In the genomic region with DNA sequence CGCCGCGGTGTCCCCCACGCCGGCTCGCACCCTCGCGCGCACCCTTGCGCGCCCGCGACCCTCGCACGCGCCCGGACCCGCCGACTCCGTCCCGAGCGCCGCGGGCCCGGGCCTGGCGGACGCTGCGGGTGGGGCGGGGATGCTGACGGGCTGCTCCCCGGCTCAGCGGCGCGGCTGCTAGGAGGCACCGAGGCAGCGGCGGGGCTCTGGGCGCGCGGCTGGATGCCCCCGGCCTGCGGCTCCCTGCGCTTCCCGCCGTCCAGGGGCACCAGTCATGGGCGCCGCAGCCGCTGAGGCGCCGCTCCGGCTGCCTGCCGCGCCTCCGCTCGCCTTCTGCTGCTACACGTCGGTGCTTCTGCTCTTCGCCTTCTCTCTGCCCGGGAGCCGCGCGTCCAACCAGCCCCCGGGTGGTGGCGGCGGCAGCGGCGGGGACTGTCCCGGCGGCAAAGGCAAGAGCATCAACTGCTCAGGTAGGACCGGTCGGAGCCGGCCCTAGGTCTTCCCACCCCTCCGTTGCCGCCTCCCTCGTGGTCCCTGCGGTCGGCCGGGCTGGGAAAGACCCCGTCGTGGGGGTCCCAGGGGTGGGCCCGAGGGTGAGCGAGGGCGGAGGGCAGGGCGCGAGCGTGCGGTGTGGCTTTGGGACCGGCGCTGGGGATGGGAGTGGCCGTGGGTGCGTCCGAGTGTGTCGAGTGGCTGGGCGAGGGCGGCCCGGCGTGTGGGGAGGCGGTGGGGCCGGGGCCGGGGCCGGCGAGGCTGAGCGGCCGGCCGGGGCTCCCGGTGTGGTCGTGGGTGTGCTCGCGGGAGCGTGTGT, we compare ENCODE assay signal across 8 cellular contexts. TPM values are rescaled to one million over a fixed set of nuclear protein-coding genes. Genes with fewer than 3 reads are reported as not detected.
A peak's percentile ranks its signal among the peaks of the same experiment; 100 is the strongest.
DNase-seq lines count a peak whose midpoint lies in the region; ATAC-seq and TF ChIP-seq lines count a peak whose summit lies in the region.

No MANE protein-coding gene starts in this region.

- H3K9me2 ChIP-seq in SK-N-SH: no peaks in the 10 kb centered on the region

- no peak for TF ChIP-seq EP300 in SK-N-SH (IDR thresholded peaks at IDR 0.05; ENCODE audit: borderline replicate concordance in 1 of 2, low read depth in 1 of 2, low read length in 1 of 2)

- H3K4me2 ChIP-seq in BLaER1 treated with 17β-estradiol and CSF1 and Interleukin-3, amounts not matched to agents 10 nM and 100 nM: peak overlapping the region; percentile 74 to 100 (median 91)
- H3K4me2 ChIP-seq in SK-N-SH (peak overlapping the region; percentile 97), smooth muscle cell (peak overlapping the region; percentile 93)

- peak overlapping the region; percentile 76 to 90 (median 83) for H3K9ac ChIP-seq in BLaER1 treated with 17β-estradiol and CSF1 and Interleukin-3, amounts not matched to agents 10 nM and 100 nM
- H3K9ac ChIP-seq in SK-N-SH: peak overlapping the region; percentile 71
- peak overlapping the region; percentile 32 for H3K9ac ChIP-seq in smooth muscle cell (ENCODE audit: low read depth)

- H2AFZ ChIP-seq in SK-N-SH (ENCODE audit: low read depth) (peak overlapping the region; percentile 76), smooth muscle cell (ENCODE audit: low read depth) (peak overlapping the region; percentile 88)

- H3K79me2 ChIP-seq in SK-N-SH (ENCODE audit: insufficient read depth) (peaks cover 17% of the 10 kb centered on the region; the same call in 1 of the 2 replicates), smooth muscle cell (ENCODE audit: low read depth) (no peaks in the 10 kb centered on the region)

- H3K4me1 ChIP-seq in BLaER1 treated with 17β-estradiol and CSF1 and Interleukin-3, amounts not matched to agents 10 nM and 100 nM: peaks cover 0 to 24% (median 13%) of the 10 kb centered on the region in 10 experiments; a peak in 15 of 20 replicates
- peaks cover 0 to 10% of the 10 kb centered on the region in 2 experiments; a peak in 2 of 4 replicates for H3K4me1 ChIP-seq in SK-N-SH (ENCODE audit: control insufficient read depth in 1 of 2, insufficient read depth in 2 of 2, low read depth in 1 of 2, low read length in 1 of 2)
- peaks cover 6% of the 10 kb centered on the region for H3K4me1 ChIP-seq in smooth muscle cell (ENCODE audit: low read depth)

- 0% methylated on average over 4 of the region's 110 CpGs for WGBS in SK-N-SH (ENCODE audit: low lambda C conversion rate)
- WGBS in smooth muscle cell (ENCODE audit: low lambda C conversion rate): under 1% methylated on average over 54 of the region's 110 CpGs

- DNase-seq in SK-N-SH: peak; percentile 81
- no peak for DNase-seq in astrocyte of the cerebellum (ENCODE audit: low read depth)
- no peak for DNase-seq in smooth muscle cell (lab: John Stamatoyannopoulos, UW; ENCODE audit: unreplicated experiment)
- DNase-seq in effector CD4-positive, alpha-beta T cell: no peak

- H3K27me3 ChIP-seq in BLaER1 treated with 17β-estradiol and CSF1 and Interleukin-3, amounts not matched to agents 10 nM and 100 nM: peaks cover 0 to 3% (median 0%) of the 10 kb centered on the region in 11 experiments; a peak in 2 of 22 replicates
- H3K27me3 ChIP-seq in SK-N-SH (ENCODE audit: insufficient read depth) (no peaks in the 10 kb centered on the region), smooth muscle cell (ENCODE audit: low read depth) (no peaks in the 10 kb centered on the region)

- TF ChIP-seq CTCF in SK-N-SH (IDR thresholded peaks at IDR 0.05) (no peak), astrocyte of the cerebellum (IDR thresholded peaks at IDR 0.05; ENCODE audit: low read depth, low read length, missing control alignments) (no peak), smooth muscle cell (IDR thresholded peaks at IDR 0.05; ENCODE audit: borderline replicate concordance, insufficient read depth, poor library complexity, severe bottlenecking) (no peak)

- CTCF ChIA-PET in SK-N-SH (lab: Yijun Ruan, JAX): interaction anchor here (0.7 to 1.5 kb wide), 5 partner anchors 24 to 104 kb away, joined by 3 to 5 read pairs (median 3); no protein-coding TSS in a partner anchor

- H4K20me1 ChIP-seq in BLaER1 treated with 17β-estradiol and CSF1 and Interleukin-3, amounts not matched to agents 10 nM and 100 nM: peaks cover 0 to 5% (median 0%) of the 10 kb centered on the region in 11 experiments; a peak in 1 of 22 replicates
- no peaks in the 10 kb centered on the region for H4K20me1 ChIP-seq in SK-N-SH (ENCODE audit: insufficient read depth)
- no peaks in the 10 kb centered on the region for H4K20me1 ChIP-seq in smooth muscle cell (ENCODE audit: low read depth)

- TF ChIP-seq RAD21 in SK-N-SH (IDR thresholded peaks at IDR 0.05; ENCODE audit: low read length): no peak

- peaks cover 0 to 4% (median 0%) of the 10 kb centered on the region in 11 experiments; a peak in 1 of 22 replicates for H3K9me3 ChIP-seq in BLaER1 treated with 17β-estradiol and CSF1 and Interleukin-3, amounts not matched to agents 10 nM and 100 nM (replicated peaks in 1 of 11)
- H3K9me3 ChIP-seq in SK-N-SH: no peaks in the 10 kb centered on the region
- H3K9me3 ChIP-seq in iPS-18c (ENCODE audit: control insufficient read depth, insufficient read depth, low read length): peaks cover 2% of the 10 kb centered on the region
- no peaks in the 10 kb centered on the region for H3K9me3 ChIP-seq in smooth muscle cell (replicated peaks; ENCODE audit: low read depth)

- H3K4me3 ChIP-seq in BLaER1 treated with 17β-estradiol and CSF1 and Interleukin-3, amounts not matched to agents 10 nM and 100 nM: peak overlapping the region; percentile 78 to 95 (median 86)
- peak overlapping the region; percentile 77 to 82 for H3K4me3 ChIP-seq in SK-N-SH (ENCODE audit: low read depth in 2 of 2, low read length in 1 of 2)
- peak overlapping the region; percentile 64 for H3K4me3 ChIP-seq in astrocyte of the cerebellum (ENCODE audit: low read depth, low read length)
- peak overlapping the region; percentile 87 for H3K4me3 ChIP-seq in iPS-18c (ENCODE audit: insufficient read depth, low read depth, low read length)
- H3K4me3 ChIP-seq in smooth muscle cell: peak overlapping the region; percentile 71

- H3K36me3 ChIP-seq in BLaER1 treated with 17β-estradiol and CSF1 and Interleukin-3, amounts not matched to agents 10 nM and 100 nM: peaks cover 0 to 10% (median 0%) of the 10 kb centered on the region in 11 experiments; a peak in 2 of 22 replicates
- no peaks in the 10 kb centered on the region for H3K36me3 ChIP-seq in SK-N-SH (replicated peaks in 1 of 2; ENCODE audit: control insufficient read depth in 1 of 2, insufficient read depth in 2 of 2, low read length in 1 of 2)
- no peaks in the 10 kb centered on the region for H3K36me3 ChIP-seq in smooth muscle cell (ENCODE audit: low read depth)

- peak overlapping the region in 10 of 11 experiments; percentile 33 to 83 (median 80); a peak in 19 of 22 replicates for H3K27ac ChIP-seq in BLaER1 treated with 17β-estradiol and CSF1 and Interleukin-3, amounts not matched to agents 10 nM and 100 nM
- H3K27ac ChIP-seq in SK-N-SH (ENCODE audit: low read depth in 2 of 2, low read length in 1 of 2) (peak overlapping the region in 1 of 2 experiments; percentile 51; a peak in 1 of 4 replicates), smooth muscle cell (ENCODE audit: low read depth) (no peak overlapping the region)

- ATAC-seq in GM19372 (IDR thresholded peaks at IDR 0.05; ENCODE audit: low read depth, unreplicated experiment): peak; percentile 62
- peak; percentile 53 for ATAC-seq in HG03442 (IDR thresholded peaks at IDR 0.05; ENCODE audit: unreplicated experiment)

- in situ Hi-C loops in astrocyte of the cerebellum (cut with HindIII; ENCODE audit: low sequenced_read_pairs): no loop called here

- H3F3A ChIP-seq in SK-N-SH (replicated peaks; ENCODE audit: insufficient read depth): peaks cover 9% of the 10 kb centered on the region
- H3F3A ChIP-seq in smooth muscle cell (ENCODE audit: low read depth): no peaks in the 10 kb centered on the region

- POLR2A ChIA-PET in SK-N-SH (lab: Yijun Ruan, JAX): no interaction called here

TF ChIP-seq in SK-N-SH, 30 proteins besides CTCF, POLR2A, EP300 and RAD21:
- no peak for TF ChIP-seq RCOR1 (IDR thresholded peaks at IDR 0.05; ENCODE audit: low read length)
- no peak for TF ChIP-seq EZH2phosphoT487 (IDR thresholded peaks at IDR 0.05; ENCODE audit: borderline replicate concordance, low read depth)
- TF ChIP-seq TCF12 (IDR thresholded peaks at IDR 0.05): no peak
- no peak for TF ChIP-seq JUND (IDR thresholded peaks at IDR 0.05)
- no peak for TF ChIP-seq GABPA (IDR thresholded peaks at IDR 0.05; ENCODE audit: low read depth)
- no peak for TF ChIP-seq TAF1 (IDR thresholded peaks at IDR 0.05; ENCODE audit: borderline replicate concordance, low read depth, low read length)
- no peak for TF ChIP-seq FOXM1 (IDR thresholded peaks at IDR 0.05; ENCODE audit: low read depth)
- TF ChIP-seq NFIC (IDR thresholded peaks at IDR 0.05; ENCODE audit: borderline replicate concordance): no peak
- no peak for TF ChIP-seq MEF2A (IDR thresholded peaks at IDR 0.05; ENCODE audit: borderline replicate concordance, low read depth)
- TF ChIP-seq SIN3A (IDR thresholded peaks at IDR 0.05; ENCODE audit: borderline replicate concordance, low read depth, low read length): no peak

RNA-seq across cellular contexts. Expression of a gene that starts 0.5 kb away (rescaled TPM):
- 2.1 and 2.5 TPM in 2 replicates for polyA plus RNA-seq in SK-N-SH (2012; rRNA removed)
- polyA plus RNA-seq in SK-N-SH (2012; cell fraction: cytosol; rRNA removed): 2.4 and 3.4 TPM in 2 replicates
- 0.68 and 1.1 TPM in 2 replicates for polyA plus RNA-seq in SK-N-SH (2012; cell fraction: nucleus; rRNA removed)
- 1.7 TPM in 1 of 2 replicates, not detected in the other for total RNA-seq in smooth muscle cell
- 1.8 and 2.1 TPM in 2 replicates for polyA plus RNA-seq in smooth muscle cell

RNA-seq across cellular contexts. Expression of a gene that starts 46.5 kb away (rescaled TPM):
- polyA plus RNA-seq in SK-N-SH (2012; rRNA removed) (42.3 and 48.3 TPM in 2 replicates), smooth muscle cell (40.4 and 52.9 TPM in 2 replicates)
- 49.4 and 49.6 TPM in 2 replicates for polyA plus RNA-seq in SK-N-SH (2012; cell fraction: cytosol; rRNA removed)
- 25.6 TPM in 2 replicates for polyA plus RNA-seq in SK-N-SH (2012; cell fraction: nucleus; rRNA removed)
- total RNA-seq in smooth muscle cell: 48.0 and 49.1 TPM in 2 replicates

Comparison
In these comparisons a context has a peak if more than half of its experiments do, and no peak if none do; other contexts are left out.
1. H3K9ac ChIP-seq: peak in every context shown above with its lines; median percentile 83 in BLaER1 treated with 17β-estradiol and CSF1 and Interleukin-3, amounts not matched to agents 10 nM and 100 nM; 71 in SK-N-SH; 32 in smooth muscle cell.